ENCODE assay signal across 11 cellular contexts in the genomic region with DNA sequence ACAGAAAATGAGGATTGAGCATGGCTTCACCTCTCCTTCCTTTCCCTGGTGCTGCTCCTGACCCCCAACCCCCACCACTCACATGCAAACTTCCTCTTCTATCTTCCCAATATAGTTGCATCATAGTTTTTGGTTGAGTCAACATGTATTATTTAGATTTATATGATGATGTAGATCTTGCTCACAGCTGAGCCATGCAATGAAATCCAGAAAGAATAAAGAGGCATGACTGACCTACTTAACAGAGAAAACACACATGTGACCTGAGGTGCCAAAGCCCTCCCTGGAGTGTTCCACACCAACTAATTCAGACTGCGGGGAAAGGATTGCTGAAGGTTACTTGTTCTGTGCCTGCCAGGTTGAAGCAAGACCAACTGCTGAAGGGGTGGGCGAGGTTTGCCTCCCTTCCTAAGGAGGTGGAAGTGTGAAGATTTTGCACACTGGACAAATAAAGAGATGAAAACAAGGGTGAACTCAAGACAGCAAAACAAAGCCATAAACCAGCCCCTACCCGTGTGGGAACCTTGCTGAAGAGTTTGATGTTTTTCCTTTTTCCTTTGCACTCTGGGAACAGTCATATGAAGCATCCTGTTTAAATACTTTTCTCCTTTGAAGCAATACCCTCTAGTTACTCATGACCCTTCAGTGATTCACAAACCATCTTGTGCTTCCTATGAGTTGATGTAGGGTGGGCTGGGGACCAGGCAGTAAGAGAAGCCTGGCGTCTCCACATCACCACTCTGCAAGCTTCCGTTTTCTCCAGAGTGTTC.
A peak's percentile ranks its signal among the peaks of the same experiment; 100 is the strongest.
DNase-seq lines count a peak whose midpoint lies in the region; ATAC-seq and TF ChIP-seq lines count a peak whose summit lies in the region.
"Had no signal": no experiment of that assay in that cellular context is flagged by ENCODE, and none has a peak within 500 bp of the region (broad histone marks: within the 10 kb centered on the region; RNA-seq: fewer than 3 reads in every experiment).

No MANE protein-coding gene starts in this region.

- no peak for TF ChIP-seq CTCF in heart left ventricle (IDR thresholded peaks at IDR 0.05)
- no peak for TF ChIP-seq CTCF in foreskin fibroblast (IDR thresholded peaks at IDR 0.05; ENCODE audit: low read depth, low read length)
- no peak for TF ChIP-seq CTCF in vagina (IDR thresholded peaks at IDR 0.05)

- H3K27me3 Mint-ChIP-seq in activated T-helper 17 cell treated with anti-CD3 and anti-CD28 coated beads, Interleukin-2, amount 50 U/mL, for 72 hours, result peaks cover 24% of the 10 kb centered on the region
- H3K27me3 Mint-ChIP-seq: activated B cell treated with CpG ODN at 0.5 μM for 24 hours; activated naive CD4-positive, alpha-beta T cell treated with anti-CD3 and anti-CD28 coated beads, Interleukin-2, amount 50 U/mL, for 24 hours had no signal

- H3K4me3 Mint-ChIP-seq in activated T-helper 17 cell treated with anti-CD3 and anti-CD28 coated beads, Interleukin-2, amount 50 U/mL, for 72 hours, result no peak overlapping the region
- H3K4me3 Mint-ChIP-seq: activated B cell treated with CpG ODN at 0.5 μM for 24 hours; activated naive CD4-positive, alpha-beta T cell treated with anti-CD3 and anti-CD28 coated beads, Interleukin-2, amount 50 U/mL, for 24 hours had no signal

- H3K27ac Mint-ChIP-seq in activated T-helper 17 cell treated with anti-CD3 and anti-CD28 coated beads, Interleukin-2, amount 50 U/mL, for 72 hours, result no peak overlapping the region
- H3K27ac Mint-ChIP-seq: activated B cell treated with CpG ODN at 0.5 μM for 24 hours; activated naive CD4-positive, alpha-beta T cell treated with anti-CD3 and anti-CD28 coated beads, Interleukin-2, amount 50 U/mL, for 24 hours had no signal

- peaks cover under 1% of the 10 kb centered on the region for H3K9me3 Mint-ChIP-seq in activated T-helper 17 cell treated with anti-CD3 and anti-CD28 coated beads, Interleukin-2, amount 50 U/mL, for 72 hours
- H3K9me3 Mint-ChIP-seq: activated naive CD4-positive, alpha-beta T cell treated with anti-CD3 and anti-CD28 coated beads, Interleukin-2, amount 50 U/mL, for 24 hours had no signal

- intact Hi-C loops in heart left ventricle (cut with DNase I) (no loop called here), Right ventricle myocardium superior (cut with DNase I) (no loop called here), vagina (cut with DNase I) (no loop called here), posterior vena cava (cut with DNase I) (no loop called here)

- H3K4me1 ChIP-seq in heart left ventricle (peaks cover 0 to 26% (median 2%) of the 10 kb centered on the region in 12 donors), vagina (peaks cover 6% of the 10 kb centered on the region)

- DNase-seq in heart left ventricle (no peak), Right ventricle myocardium superior (no peak), SKM-1 treated with dmso at 0.1 percent for 144 hours (lab: John Stamatoyannopoulos, UW; ENCODE audit: unreplicated experiment) (peak; percentile 25), foreskin fibroblast (peak; percentile 90 to 93), vagina (ENCODE audit: extremely low spot score in 2 of 2) (no peak), posterior vena cava (ENCODE audit: low spot score) (no peak), NCI-H446 treated with DMSO at 0.1 percent for 48 hours (lab: John Stamatoyannopoulos, UW) (no peak)
- DNase-seq: activated B cell treated with CpG ODN at 0.5 μM for 24 hours, NCI-H345 had no signal

- WGBS in heart left ventricle, 4 donors, result 78 to 85% (median 81%) methylated on average over 5 of the region's 5 CpGs

- ATAC-seq in heart left ventricle (peak in 3 of 4 donors; percentile 36 to 41 (median 41)), Right ventricle myocardium superior (ENCODE audit: poor library complexity) (no peak)
- ATAC-seq in activated T-helper 17 cell treated with anti-CD3 and anti-CD28 coated beads, Interleukin-2, amount 50 U/mL, for 72 hours (replicated peaks), result no peak

- no peaks in the 10 kb centered on the region for H3K27me3 ChIP-seq in heart left ventricle
- H3K27me3 ChIP-seq in vagina, result no peaks in the 10 kb centered on the region

- H3K9me3 ChIP-seq in heart left ventricle, result no peaks in the 10 kb centered on the region
- H3K9me3 ChIP-seq in vagina, result no peaks in the 10 kb centered on the region

- no peak overlapping the region for H3K4me3 ChIP-seq in heart left ventricle
- no peak overlapping the region for H3K4me3 ChIP-seq in foreskin fibroblast (ENCODE audit: low read depth in 1 of 2, low read length in 2 of 2)
- H3K4me3 ChIP-seq in vagina, result no peak overlapping the region

- H3K27ac ChIP-seq in heart left ventricle, result no peak overlapping the region
- H3K27ac ChIP-seq in vagina, result no peak overlapping the region

- no peaks in the 10 kb centered on the region for H3K36me3 Mint-ChIP-seq in activated T-helper 17 cell treated with anti-CD3 and anti-CD28 coated beads, Interleukin-2, amount 50 U/mL, for 72 hours (ENCODE audit: low read depth)
- H3K36me3 Mint-ChIP-seq: activated naive CD4-positive, alpha-beta T cell treated with anti-CD3 and anti-CD28 coated beads, Interleukin-2, amount 50 U/mL, for 24 hours had no signal

- peaks cover 5% of the 10 kb centered on the region for H3K4me1 Mint-ChIP-seq in activated T-helper 17 cell treated with anti-CD3 and anti-CD28 coated beads, Interleukin-2, amount 50 U/mL, for 72 hours

- no peaks in the 10 kb centered on the region for H3K36me3 ChIP-seq in heart left ventricle
- no peaks in the 10 kb centered on the region for H3K36me3 ChIP-seq in vagina

- no peak for TF ChIP-seq POLR2A in heart left ventricle (IDR thresholded peaks at IDR 0.05)
- TF ChIP-seq POLR2A in vagina (IDR thresholded peaks at IDR 0.05), result no peak

Comparison
In these comparisons a context has a peak if more than half of its experiments do, and no peak if none do; other contexts are left out.
1. ATAC-seq: peak in heart left ventricle (3 of 4); none in Right ventricle myocardium superior (single experiment) and activated T-helper 17 cell treated with anti-CD3 and anti-CD28 coated beads, Interleukin-2, amount 50 U/mL, for 72 hours (single experiment).
2. DNase-seq: peak in SKM-1 treated with dmso at 0.1 percent for 144 hours (single experiment) and foreskin fibroblast (2 of 2); none in heart left ventricle (0 of 5), Right ventricle myocardium superior (single experiment), vagina (0 of 2), posterior vena cava (single experiment) and NCI-H446 treated with DMSO at 0.1 percent for 48 hours (single experiment).